16 cellular contexts compared by ENCODE assay signal in genomic region chr10:91076991-91077548, GRCh38.
A peak's percentile ranks its signal among the peaks of the same experiment; 100 is the strongest.
DNase-seq lines count a peak whose midpoint lies in the region; ATAC-seq, FAIRE-seq and TF ChIP-seq lines count a peak whose summit lies in the region.
"Had no signal": no experiment of that assay in that cellular context is flagged by ENCODE, and none has a peak within 500 bp of the region (broad histone marks: within the 10 kb centered on the region; RNA-seq: fewer than 3 reads in every experiment).

No MANE protein-coding gene starts in this region.

- DNase-seq in HepG2 (ENCODE audit: low spot score): no peak
- DNase-seq in heart right ventricle: no peak
- no peak for DNase-seq in osteocyte (ENCODE audit: extremely low spot score, unreplicated experiment)
- DNase-seq in aorta: no peak
- DNase-seq in central memory CD4-positive, alpha-beta T cell: no peak
- no peak for DNase-seq in PC-9
- DNase-seq: activated effector memory CD4-positive, alpha-beta T cell treated with Interleukin-2 at 50 U/mL for 16 hours; effector memory CD4-positive, alpha-beta T cell; foreskin melanocyte; GOT3; NCI-H2227 treated with DMSO at 0.1 percent for 48 hours; stimulated activated CD4-positive, alpha-beta T cell treated with anti-CD3 and anti-CD28 coated beads, Interleukin-2, amount 100 ng/mL, for 48 hours had no signal

- no peaks in the 10 kb centered on the region for H3K9me3 Mint-ChIP-seq in osteocyte (ENCODE audit: unreplicated experiment)

- TF ChIP-seq CTCF in liver (IDR thresholded peaks at IDR 0.05; ENCODE audit: low read depth, low read length, missing input control) (no peak), HepG2 (CRISPR knock-in tag; IDR thresholded peaks at IDR 0.05) (no peak), heart right ventricle (IDR thresholded peaks at IDR 0.05) (no peak), osteocyte (IDR thresholded peaks at IDR 0.05) (no peak), PC-9 (conservative IDR thresholded peaks at IDR 0.05) (no peak)

- H3K4me1 Mint-ChIP-seq in osteocyte (ENCODE audit: unreplicated experiment): peaks cover 19% of the 10 kb centered on the region

- H3K9ac ChIP-seq in liver (ENCODE audit: low read depth in 1 of 2, low read length in 2 of 2) (peak overlapping the region in 1 of 2 donors; percentile 50), HepG2 (ENCODE audit: insufficient read depth, low read depth, low read length) (no peak overlapping the region)

- H3K9me2 ChIP-seq in PC-9 (ENCODE audit: insufficient read depth): no peaks in the 10 kb centered on the region

- H2AFZ ChIP-seq in HepG2 (ENCODE audit: low read length) (no peak overlapping the region), PC-9 (no peak overlapping the region)

- 40% methylated on average over 7 of the region's 7 CpGs for WGBS in liver
- WGBS in HepG2 (ENCODE audit: low lambda C conversion rate): 6% methylated on average over 7 of the region's 7 CpGs
- 15 to 32% methylated on average over 7 of the region's 7 CpGs for WGBS in heart right ventricle, 2 donors
- WGBS in aorta, 2 donors: 3 to 5% methylated on average over 7 of the region's 7 CpGs

- H3K79me2 ChIP-seq in HepG2 (ENCODE audit: insufficient read depth, low read length) (no peaks in the 10 kb centered on the region), PC-9 (ENCODE audit: low read depth) (no peaks in the 10 kb centered on the region)

- H3K4me1 ChIP-seq in liver (ENCODE audit: control insufficient read depth in 4 of 4, insufficient read depth in 4 of 4, low read length in 3 of 4) (peaks cover 0 to 16% (median 9%) of the 10 kb centered on the region in 4 donors), HepG2 (ENCODE audit: insufficient read depth, low read length) (no peaks in the 10 kb centered on the region), heart right ventricle (peaks cover 3 to 40% (median 27%) of the 10 kb centered on the region in 9 donors), aorta (ENCODE audit: control insufficient read depth in 1 of 2, insufficient read depth in 2 of 2, low read length in 2 of 2) (peaks cover 13 to 17% of the 10 kb centered on the region in 2 donors), PC-9 (replicated peaks; ENCODE audit: insufficient read depth) (0 out of 2 replicates have a peak, but pooled peaks cover 5% of the 10 kb centered on the region)

- H3K4me2 ChIP-seq in HepG2 (ENCODE audit: low read depth, low read length) (no peak overlapping the region), PC-9 (no peak overlapping the region)

- intact Hi-C loops in HepG2 (cut with micrococcal nuclease; ENCODE audit: unreplicated experiment): no loop called here
- intact Hi-C loops in heart right ventricle (cut with DNase I): loop anchor here in 1 of 10 donors (5.0 kb wide), 1 partner anchor 35 kb away; no protein-coding TSS in a partner anchor
- intact Hi-C loops in aorta (cut with DNase I): loop anchor here in 1 of 2 donors (2.0 to 5.0 kb wide), 3 partner anchors 70 to 510 kb away; no protein-coding TSS in a partner anchor
- intact Hi-C loops in PC-9 (cut with micrococcal nuclease; ENCODE audit: unreplicated experiment): no loop called here

- TF ChIP-seq EP300 in HepG2 (IDR thresholded peaks at IDR 0.05; ENCODE audit: low read depth in 2 of 2, low read length in 2 of 2) (no peak), HepG2 (CRISPR knock-in tag; IDR thresholded peaks at IDR 0.05; ENCODE audit: borderline replicate concordance) (no peak)

- BruUV-seq in HepG2 (replicated peaks; lab: Mats Ljungman, UMichigan) (no TSS peak), PC-9 (replicated peaks; lab: Mats Ljungman, UMichigan) (no TSS peak)

- H3K27ac ChIP-seq in liver (ENCODE audit: low read depth in 1 of 2, low read length in 2 of 2) (peak overlapping the region; percentile 6 to 67), HepG2 (ENCODE audit: extremely low read length, insufficient read depth, low read length) (no peak overlapping the region), heart right ventricle (peak overlapping the region; percentile 57 to 94 (median 88)), aorta (ENCODE audit: low read depth in 1 of 2, low read length in 2 of 2) (peak overlapping the region; percentile 96 to 100), PC-9 (no peak overlapping the region)

- ATAC-seq in HepG2: no peak
- peak in 4 of 8 donors; percentile 9 to 49 (median 32) for ATAC-seq in heart right ventricle
- no peak for ATAC-seq in aorta (ENCODE audit: low FRiP score)
- ATAC-seq in GM18505 (IDR thresholded peaks at IDR 0.05; ENCODE audit: unreplicated experiment): no peak

- CTCF ChIA-PET in HepG2 (lab: Yijun Ruan, JAX; ENCODE audit: low intra/inter-chr PET ratio, low total read pairs): no interaction called here
- CTCF ChIA-PET in PC-9 (lab: Charles Lee): interaction anchor here (0.7 kb wide), 1 partner anchor 200 kb away, joined by 3 read pairs; no protein-coding TSS in a partner anchor

- peak overlapping the region; percentile 43 for H3K4me3 Mint-ChIP-seq in osteocyte (ENCODE audit: unreplicated experiment)

- H3K27me3 Mint-ChIP-seq in osteocyte (ENCODE audit: unreplicated experiment): peaks cover 5% of the 10 kb centered on the region

- POLR2A ChIA-PET in HepG2 (lab: Yijun Ruan, JAX): no interaction called here
- POLR2A ChIA-PET in PC-9 (lab: Charles Lee; ENCODE audit: unreplicated experiment): interaction anchor here (0.6 kb wide), 1 partner anchor 95 kb away, joined by 3 read pairs; no protein-coding TSS in a partner anchor

- H4K20me1 ChIP-seq in HepG2 (ENCODE audit: insufficient read depth, low read length): no peaks in the 10 kb centered on the region
- H4K20me1 ChIP-seq in PC-9 (ENCODE audit: insufficient read depth): no peaks in the 10 kb centered on the region

- H3K36me3 Mint-ChIP-seq in osteocyte (ENCODE audit: unreplicated experiment): no peaks in the 10 kb centered on the region

- H3K9me3 ChIP-seq in liver (ENCODE audit: control insufficient read depth in 4 of 4, low read length in 3 of 4) (no peaks in the 10 kb centered on the region), HepG2 (ENCODE audit: low read length) (no peaks in the 10 kb centered on the region), heart right ventricle (no peaks in the 10 kb centered on the region), aorta (ENCODE audit: control insufficient read depth, low read length) (no peaks in the 10 kb centered on the region), PC-9 (ENCODE audit: insufficient read depth, low read depth) (no peaks in the 10 kb centered on the region)

- H3K27me3 ChIP-seq in liver (ENCODE audit: control insufficient read depth in 4 of 4, insufficient read depth in 4 of 4, low read length in 3 of 4): no peaks in the 10 kb centered on the region
- peaks cover 0 to 11% of the 10 kb centered on the region in 2 experiments; a peak in 3 of 5 replicates for H3K27me3 ChIP-seq in HepG2 (ENCODE audit: control insufficient read depth in 1 of 2, insufficient read depth in 2 of 2, low read length in 2 of 2)
- no peaks in the 10 kb centered on the region for H3K27me3 ChIP-seq in heart right ventricle
- H3K27me3 ChIP-seq in aorta (ENCODE audit: control insufficient read depth in 1 of 2, insufficient read depth in 2 of 2, low read length in 1 of 2): no peaks in the 10 kb centered on the region
- H3K27me3 ChIP-seq in PC-9 (ENCODE audit: insufficient read depth, low read depth): no peaks in the 10 kb centered on the region

- in situ Hi-C loops in HepG2 (cut with HindIII; ENCODE audit: extremely low pct_ligation_motif_present, low pct_unique_long_range_greater_than_20kb): no loop called here

- TF ChIP-seq POLR2A in HepG2 (IDR thresholded peaks at IDR 0.05; ENCODE audit: insufficient read depth in 1 of 2, low read depth in 2 of 2, low read length in 2 of 2) (no peak), GM18505 (IDR thresholded peaks at IDR 0.05; ENCODE audit: borderline replicate concordance, extremely low read depth, insufficient read depth, insufficient read length) (no peak)

- peak overlapping the region; percentile 84 for H3K27ac Mint-ChIP-seq in osteocyte (ENCODE audit: unreplicated experiment)

- H3F3A ChIP-seq in PC-9 (ENCODE audit: insufficient read depth, low read depth): no peaks in the 10 kb centered on the region

- peak overlapping the region; percentile 9 to 41 (median 24) for H3K4me3 ChIP-seq in liver (ENCODE audit: low read depth in 1 of 3, low read length in 3 of 3)
- H3K4me3 ChIP-seq in HepG2 (replicated peaks in 1 of 3; ENCODE audit: insufficient read depth in 1 of 3, low read depth in 2 of 3, low read length in 3 of 3): no peak overlapping the region
- H3K4me3 ChIP-seq in heart right ventricle: peak overlapping the region in 1 of 10 donors; percentile 13
- H3K4me3 ChIP-seq in aorta (ENCODE audit: low read length in 2 of 2): no peak overlapping the region
- no peak overlapping the region for H3K4me3 ChIP-seq in PC-9

- H3K36me3 ChIP-seq in liver (ENCODE audit: control insufficient read depth in 4 of 4, insufficient read depth in 3 of 4, low read depth in 1 of 4, low read length in 3 of 4) (no peaks in the 10 kb centered on the region), HepG2 (replicated peaks in 1 of 2; ENCODE audit: control insufficient read depth in 1 of 2, insufficient read depth in 2 of 2, low read length in 2 of 2) (no peaks in the 10 kb centered on the region), heart right ventricle (no peaks in the 10 kb centered on the region), aorta (ENCODE audit: control insufficient read depth in 1 of 2, insufficient read depth in 2 of 2, low read length in 1 of 2) (no peaks in the 10 kb centered on the region), PC-9 (ENCODE audit: low read depth) (no peaks in the 10 kb centered on the region)

- FAIRE-seq in HepG2 (lab: Jason Lieb, UNC): no peak
- FAIRE-seq: GM18507, islet of Langerhans had no signal

- TF ChIP-seq RAD21 in liver (IDR thresholded peaks at IDR 0.05): no peak
- TF ChIP-seq RAD21 in HepG2 (CRISPR knock-in tag; IDR thresholded peaks at IDR 0.05): no peak

TF ChIP-seq in liver, 16 proteins besides CTCF, POLR2A, EP300 and RAD21:
- TF ChIP-seq SP1 (IDR thresholded peaks at IDR 0.05) (no peak), FOXA2 (IDR thresholded peaks at IDR 0.05) (no peak), TAF1 (conservative IDR thresholded peaks at IDR 0.05) (no peak), HNF4A (conservative IDR thresholded peaks at IDR 0.05) (peak; percentile 16 to 76), ATF3 (IDR thresholded peaks at IDR 0.05) (no peak)

TF ChIP-seq in HepG2, 621 proteins besides CTCF, POLR2A, EP300 and RAD21 (continues in another document):
- TF ChIP-seq FOSL1 (CRISPR knock-in tag; IDR thresholded peaks at IDR 0.05; ENCODE audit: borderline replicate concordance) (no peak), ZNF547 (CRISPR knock-in tag; IDR thresholded peaks at IDR 0.05) (no peak), HNF4G (IDR thresholded peaks at IDR 0.05; ENCODE audit: borderline replicate concordance, low read depth, low read length) (no peak), HNF4G (CRISPR knock-in tag; IDR thresholded peaks at IDR 0.05; ENCODE audit: borderline replicate concordance, low read depth) (no peak), NCOA5 (CRISPR knock-in tag; IDR thresholded peaks at IDR 0.05) (no peak), ZNF160 (CRISPR knock-in tag; IDR thresholded peaks at IDR 0.05) (no peak)

Comparison
In these comparisons a context has a peak if more than half of its experiments do, and no peak if none do; other contexts are left out.
1. H3K27ac ChIP-seq: peak in liver (2 of 2), heart right ventricle (10 of 10) and aorta (2 of 2); none in HepG2 (single experiment) and PC-9 (single experiment).
2. H3K4me3 ChIP-seq: peak in liver (3 of 3); none in HepG2 (0 of 3), aorta (0 of 2) and PC-9 (single experiment).